In genomic region chr4:102105983-102106382, GRCh38 we compare ENCODE assay signal across 28 cellular contexts.
"Had no signal": no experiment of that assay in that cellular context is flagged by ENCODE, and none has a peak within 500 bp of the region (broad histone marks: within the 10 kb centered on the region; RNA-seq: fewer than 3 reads in every experiment).

No MANE protein-coding gene starts in this region.

- H3K36me3 ChIP-seq: esophagus muscularis mucosa, esophagus squamous epithelium, gastrocnemius medialis, gastroesophageal sphincter, heart left ventricle, heart right ventricle had no signal

- ATAC-seq: effector memory CD8-positive, alpha-beta T cell; esophagus mucosa; foreskin keratinocyte; gastrocnemius medialis; gastroesophageal sphincter; heart left ventricle; heart right ventricle had no signal

- H3K4me2 ChIP-seq: hepatocyte had no signal

- H3K27me3 ChIP-seq: dorsolateral prefrontal cortex, esophagus muscularis mucosa, esophagus squamous epithelium, gastrocnemius medialis, gastroesophageal sphincter, heart left ventricle, heart right ventricle, hepatocyte had no signal

- DNase-seq: cortex of kidney; dermis blood vessel endothelial cell; dorsolateral prefrontal cortex; effector CD4-positive, alpha-beta T cell; effector CD8-positive, alpha-beta T cell; effector memory CD4-positive, alpha-beta T cell; effector memory CD8-positive, alpha-beta T cell; endodermal cell; erythroblast; esophagus squamous epithelium; foreskin fibroblast; foreskin keratinocyte; foreskin melanocyte; gastrocnemius medialis; glutamatergic neuron; head of caudate nucleus; heart left ventricle; heart right ventricle had no signal

- H3K27ac ChIP-seq: coronary artery, dorsolateral prefrontal cortex, epithelial cell of prostate, esophagus muscularis mucosa, esophagus squamous epithelium, foreskin keratinocyte, gastrocnemius medialis, gastroesophageal sphincter, heart left ventricle, heart right ventricle, hepatocyte had no signal

- H3K4me1 ChIP-seq: esophagus muscularis mucosa, esophagus squamous epithelium, foreskin keratinocyte, gastrocnemius medialis, gastroesophageal sphincter, heart left ventricle, heart right ventricle had no signal

- H3K4me3 ChIP-seq: coronary artery, dorsolateral prefrontal cortex, esophagus muscularis mucosa, esophagus squamous epithelium, gastrocnemius medialis, gastroesophageal sphincter, heart left ventricle, heart right ventricle, hepatocyte had no signal

- FAIRE-seq: colon, endometrium, endothelial cell of umbilical vein, frontal cortex had no signal
